Comparison of ENCODE assay signal across 16 cellular contexts in genomic region chr9:96294146-96294545, GRCh38. TPM values are rescaled to one million over a fixed set of nuclear protein-coding genes. Genes with fewer than 3 reads are reported as not detected.
"Had no signal": no experiment of that assay in that cellular context is flagged by ENCODE, and none has a peak within 500 bp of the region (broad histone marks: within the 10 kb centered on the region; RNA-seq: fewer than 3 reads in every experiment).

No MANE protein-coding gene starts in this region.

- H3K27ac Mint-ChIP-seq: IgD-negative memory B cell had no signal

- H3K4me3 Mint-ChIP-seq: IgD-negative memory B cell had no signal

- H3K27ac ChIP-seq: HL-60, RWPE1 had no signal

- H3K36me3 ChIP-seq: MG63 had no signal

- H3K9me3 ChIP-seq: MG63 had no signal

- FAIRE-seq: HTR-8/SVneo had no signal

- DNase-seq: KBM-7, MG63, NCI-H1092, NCI-H1436, NCI-H187, NCI-H2081 treated with DMSO at 0.1 percent for 48 hours, NCI-H2171, NCI-H226, NCI-H510A, NCI-H524 treated with DMSO at 0.1 percent for 48 hours, NCI-H69, SHP77 had no signal

- H3K27me3 ChIP-seq: MG63 had no signal

- H3K4me1 Mint-ChIP-seq: IgD-negative memory B cell had no signal

- H3K4me3 ChIP-seq: MG63 had no signal

RNA-seq across cellular contexts. Expression of gene HSD17B3, which starts 7.8 kb away (rescaled TPM):
- polyA plus RNA-seq: IgD-negative memory B cell had no signal
